ENCODE assay signal across 8 cellular contexts in the genomic region with DNA sequence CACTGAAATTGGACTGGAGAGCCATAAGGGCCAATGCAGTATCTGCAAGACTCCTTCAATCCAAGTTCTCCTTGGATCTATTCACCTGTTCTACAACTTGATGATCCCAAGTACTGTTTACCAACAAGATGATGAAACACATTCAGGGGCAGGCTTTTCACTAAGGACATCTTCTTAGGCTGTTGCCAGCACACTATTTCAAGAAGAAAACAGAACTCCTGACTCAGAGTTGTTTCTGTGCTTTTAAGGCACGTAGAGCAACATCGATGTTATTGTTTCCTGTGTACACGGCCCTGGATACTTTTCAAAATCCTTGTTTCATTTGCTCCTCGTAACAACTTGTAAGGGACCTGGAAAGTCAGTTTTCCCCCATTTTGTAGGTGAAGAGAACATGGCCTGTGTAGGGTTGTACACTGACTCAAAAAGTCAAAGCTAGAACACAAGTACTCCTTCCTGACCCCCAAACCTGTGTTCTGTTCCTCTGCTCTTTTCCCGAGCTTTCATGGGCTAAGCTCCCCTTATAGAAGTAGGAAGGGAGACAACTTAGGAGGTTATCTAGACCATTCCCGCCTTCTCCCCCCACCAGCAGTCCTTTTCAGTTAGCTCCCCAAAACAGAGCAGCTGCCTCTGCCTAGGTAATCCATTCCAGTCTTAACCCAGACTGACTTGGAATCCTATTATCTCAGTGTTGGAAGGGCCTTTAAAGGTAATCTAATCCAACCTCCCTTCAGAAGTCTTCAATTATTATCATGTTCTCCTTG. TPM values are rescaled to one million over a fixed set of nuclear protein-coding genes. Genes with fewer than 3 reads are reported as not detected.
DNase-seq lines count a peak whose midpoint lies in the region; ATAC-seq and TF ChIP-seq lines count a peak whose summit lies in the region.

No MANE protein-coding gene starts in this region.

- H3K4me1 ChIP-seq in adrenal gland (replicated peaks in 1 of 2) (peaks cover 33 to 62% of the 10 kb centered on the region in 2 donors), right lobe of liver (peaks cover 0 to 64% (median 20%) of the 10 kb centered on the region in 4 donors), tibial nerve (peaks cover 3 to 79% (median 52%) of the 10 kb centered on the region in 4 donors)

- no peak for ATAC-seq in right lobe of liver

- intact Hi-C loops in adrenal gland (cut with DNase I), result no loop called here
- intact Hi-C loops in right lobe of liver (cut with DNase I), result no loop called here
- intact Hi-C loops in posterior vena cava (cut with DNase I), result no loop called here

- TF ChIP-seq EP300 in tibial nerve (IDR thresholded peaks at IDR 0.05), result no peak

- H3K27me3 ChIP-seq in adrenal gland (no peaks in the 10 kb centered on the region), right lobe of liver (no peaks in the 10 kb centered on the region), tibial nerve (no peaks in the 10 kb centered on the region)

- DNase-seq in activated T-cell treated with anti-CD3 and anti-CD28 coated beads, Interleukin-2, amount 50 U/mL, for 24 hours, result peak; percentile 22
- no peak for DNase-seq in activated T-cell treated with anti-CD3 and anti-CD28 coated beads for 4 hours
- DNase-seq in adrenal gland, result peak in 3 of 7 donors; percentile 12 to 28 (median 14)
- DNase-seq in right lobe of liver, result no peak
- no peak for DNase-seq in tibial nerve (ENCODE audit: low spot score in 2 of 2)
- DNase-seq in GM03348 (ENCODE audit: low spot score), result no peak
- no peak for DNase-seq in NK-92 treated with Interleukin-12 subunit alpha and Interleukin-12 subunit beta, amount 100 ng/mL, for 24 hours (lab: John Stamatoyannopoulos, UW)
- DNase-seq in posterior vena cava (ENCODE audit: low spot score), result no peak

- peaks cover 48% of the 10 kb centered on the region for H3K36me3 Mint-ChIP-seq in activated T-cell treated with anti-CD3 and anti-CD28 coated beads, Interleukin-2, amount 50 U/mL, for 24 hours (ENCODE audit: low read depth)

- peak overlapping the region; percentile 100 for H3K27ac Mint-ChIP-seq in activated T-cell treated with anti-CD3 and anti-CD28 coated beads, Interleukin-2, amount 50 U/mL, for 24 hours

- no peaks in the 10 kb centered on the region for H3K9me3 ChIP-seq in adrenal gland (replicated peaks in 1 of 3)
- H3K9me3 ChIP-seq in right lobe of liver, result no peaks in the 10 kb centered on the region
- H3K9me3 ChIP-seq in tibial nerve, result no peaks in the 10 kb centered on the region

- H3K4me3 ChIP-seq in adrenal gland (peak overlapping the region in 1 of 4 donors; percentile 66), right lobe of liver (peak overlapping the region; percentile 51 to 82 (median 80)), tibial nerve (peak overlapping the region in 3 of 4 donors; percentile 13 to 65 (median 25))

- TF ChIP-seq POLR2A in adrenal gland (IDR thresholded peaks at IDR 0.05) (no peak), right lobe of liver (IDR thresholded peaks at IDR 0.05) (no peak), tibial nerve (IDR thresholded peaks at IDR 0.05) (no peak)

- H3K9me3 Mint-ChIP-seq in activated T-cell treated with anti-CD3 and anti-CD28 coated beads, Interleukin-2, amount 50 U/mL, for 24 hours, result no peaks in the 10 kb centered on the region

- peak overlapping the region in 4 of 5 donors; percentile 14 to 99 (median 70) for H3K27ac ChIP-seq in adrenal gland
- H3K27ac ChIP-seq in right lobe of liver, result peak overlapping the region; percentile 37 to 98 (median 93)
- H3K27ac ChIP-seq in tibial nerve, result peak overlapping the region; percentile 96 to 98 (median 96)

- no peaks in the 10 kb centered on the region for H3K36me3 ChIP-seq in adrenal gland (replicated peaks in 1 of 2)
- peaks cover 0 to 4% (median 0%) of the 10 kb centered on the region in 4 donors for H3K36me3 ChIP-seq in right lobe of liver
- no peaks in the 10 kb centered on the region for H3K36me3 ChIP-seq in tibial nerve

- no peaks in the 10 kb centered on the region for H3K27me3 Mint-ChIP-seq in activated T-cell treated with anti-CD3 and anti-CD28 coated beads, Interleukin-2, amount 50 U/mL, for 24 hours

- H3K4me1 Mint-ChIP-seq in activated T-cell treated with anti-CD3 and anti-CD28 coated beads, Interleukin-2, amount 50 U/mL, for 24 hours (ENCODE audit: low read depth), result peaks cover 71% of the 10 kb centered on the region

- TF ChIP-seq CTCF in adrenal gland (IDR thresholded peaks at IDR 0.05) (no peak), right lobe of liver (IDR thresholded peaks at IDR 0.05) (no peak), tibial nerve (IDR thresholded peaks at IDR 0.05) (no peak)

- WGBS in adrenal gland, 4 donors, result 27 to 30% (median 27%) methylated on average over 6 of the region's 6 CpGs
- 6% methylated on average over 6 of the region's 6 CpGs for WGBS in right lobe of liver (ENCODE audit: insufficient coverage, low coverage, low lambda C conversion rate, missing lambda C conversion rate)
- 34% methylated on average over 6 of the region's 6 CpGs for WGBS in tibial nerve, 2 donors

- H3K4me3 Mint-ChIP-seq in activated T-cell treated with anti-CD3 and anti-CD28 coated beads, Interleukin-2, amount 50 U/mL, for 24 hours, result peak overlapping the region; percentile 90

RNA-seq across cellular contexts. Expression of a gene that starts 5.2 kb away (rescaled TPM):
- total RNA-seq in adrenal gland (100 to 1,000 TPM; 117 to 224 (median 152) TPM), right lobe of liver (100 to 1,000 TPM in 4 of 6 experiments, 10 to 100 TPM in 2; 99.7 to 136 (median 106) TPM), tibial nerve (100 to 1,000 TPM; 161 to 216 (median 195) TPM), posterior vena cava (100 to 1,000 TPM; 150 to 160 TPM)
- polyA plus RNA-seq in adrenal gland, result 100 to 1,000 TPM in 1 of 3 donors, 10 to 100 TPM in 2; 46.8 to 144 (median 62.7) TPM

RNA-seq across cellular contexts. Expression of a gene that starts 53.2 kb away (rescaled TPM):
- total RNA-seq in adrenal gland (10 to 100 TPM in 7 of 8 donors, 1 to 10 TPM in 1; 8.5 to 23.6 (median 14.8) TPM), right lobe of liver (1 to 10 TPM; 3.6 to 9.0 (median 6.0) TPM), tibial nerve (10 to 100 TPM; 17.0 to 35.1 (median 25.3) TPM), posterior vena cava (10 to 100 TPM; 21.2 to 22.2 TPM)
- polyA plus RNA-seq in adrenal gland, result 10 to 100 TPM; 17.5 to 39.7 (median 25.1) TPM
